ENCODE assay signal across 14 cellular contexts in the genomic region with DNA sequence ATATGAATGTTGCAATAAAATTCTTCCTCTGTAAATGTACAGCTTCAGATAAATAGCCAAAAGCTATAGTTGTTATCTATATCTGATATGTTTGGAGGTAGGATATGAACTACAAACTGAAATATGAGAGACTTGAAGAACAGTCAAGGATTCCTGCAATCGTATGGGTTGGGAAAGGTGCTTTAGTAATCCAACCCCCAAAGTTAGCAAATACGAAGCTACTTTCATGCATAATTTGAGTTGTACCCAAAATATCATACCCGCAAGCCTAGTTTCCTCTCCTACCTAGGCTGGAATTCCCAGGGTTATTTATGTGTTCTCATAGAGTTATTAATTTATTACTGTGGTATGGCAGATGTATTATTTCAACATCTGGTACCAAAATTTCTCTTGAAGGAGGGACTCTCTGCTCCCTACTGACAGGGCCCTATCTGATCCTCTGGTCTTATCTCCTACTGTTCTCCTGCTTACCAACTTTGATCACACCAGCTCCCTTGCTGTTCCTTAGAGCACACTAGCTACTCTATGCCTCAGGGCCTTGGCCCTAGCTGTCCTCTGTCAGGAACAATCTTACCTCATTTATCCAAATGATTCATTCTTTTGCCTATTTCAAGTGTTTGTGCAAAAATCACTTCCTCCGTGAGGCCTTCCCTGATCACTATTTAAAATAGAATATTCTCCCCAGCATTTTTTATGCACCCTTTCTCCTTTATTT.
DNase-seq lines count a peak whose midpoint lies in the region; TF ChIP-seq lines count a peak whose summit lies in the region.
"Had no signal": no experiment of that assay in that cellular context is flagged by ENCODE, and none has a peak within 500 bp of the region (broad histone marks: within the 10 kb centered on the region; RNA-seq: fewer than 3 reads in every experiment).

No MANE protein-coding gene starts in this region.

- peaks cover 27% of the 10 kb centered on the region for H3K79me2 ChIP-seq in ACC112 (ENCODE audit: control insufficient read depth, insufficient read depth, low read length, unreplicated experiment)

- no peak for TF ChIP-seq POLR2A in suprapubic skin (IDR thresholded peaks at IDR 0.05)

- H3K9me3 ChIP-seq in suprapubic skin: no peaks in the 10 kb centered on the region

- no peak for TF ChIP-seq EP300 in suprapubic skin (IDR thresholded peaks at IDR 0.05)

- TF ChIP-seq CTCF in osteocyte (IDR thresholded peaks at IDR 0.05) (no peak), suprapubic skin (IDR thresholded peaks at IDR 0.05) (no peak)

- H3K27ac ChIP-seq in ACC112 (ENCODE audit: low read depth, low read length) (peak overlapping the region; percentile 57), cingulate gyrus (ENCODE audit: low read depth, low read length) (peak overlapping the region; percentile 90), suprapubic skin (no peak overlapping the region)
- H3K27ac ChIP-seq: HL-60, neural progenitor cell had no signal

- peaks cover 27% of the 10 kb centered on the region for H3K4me1 Mint-ChIP-seq in osteocyte (ENCODE audit: unreplicated experiment)

- peak; percentile 61 for DNase-seq in NCI-H226
- no peak for DNase-seq in osteocyte (ENCODE audit: extremely low spot score, unreplicated experiment)
- DNase-seq in anterior cingulate cortex (lab: John Stamatoyannopoulos, UW): no peak
- DNase-seq in SKM-1 treated with dmso at 0.1 percent for 144 hours (lab: John Stamatoyannopoulos, UW; ENCODE audit: unreplicated experiment): no peak
- no peak for DNase-seq in NCI-H1048 (lab: John Stamatoyannopoulos, UW)
- DNase-seq in suprapubic skin (ENCODE audit: low spot score in 2 of 2): no peak
- DNase-seq: activated CD4-positive, alpha-beta T cell treated with anti-CD3 and anti-CD28 coated beads for 48 hours; endodermal cell; T-cell had no signal

- no peaks in the 10 kb centered on the region for H3K36me3 Mint-ChIP-seq in osteocyte (ENCODE audit: unreplicated experiment)
- H3K36me3 Mint-ChIP-seq: neural progenitor cell, T-cell had no signal

- no peak overlapping the region for H3K4me3 Mint-ChIP-seq in osteocyte (ENCODE audit: unreplicated experiment)
- H3K4me3 Mint-ChIP-seq: endodermal cell, neural progenitor cell had no signal

- 71% methylated on average over 4 of the region's 4 CpGs for WGBS in suprapubic skin

- peak overlapping the region; percentile 82; the same call in 1 of the 2 replicates for H3K4me3 ChIP-seq in ACC112 (ENCODE audit: low read depth, low read length)
- no peak overlapping the region for H3K4me3 ChIP-seq in suprapubic skin
- H3K4me3 ChIP-seq: GM12878, neural progenitor cell had no signal

- H3K4me1 ChIP-seq in ACC112 (ENCODE audit: control insufficient read depth, insufficient read depth, low read length, unreplicated experiment): peaks cover 32% of the 10 kb centered on the region
- H3K4me1 ChIP-seq in suprapubic skin: peaks cover 19% of the 10 kb centered on the region

- H3K36me3 ChIP-seq in ACC112 (ENCODE audit: insufficient read depth, low read length) (no peaks in the 10 kb centered on the region), suprapubic skin (no peaks in the 10 kb centered on the region)
- H3K36me3 ChIP-seq: neural progenitor cell had no signal

- peak overlapping the region; percentile 87 for H3K27ac Mint-ChIP-seq in osteocyte (ENCODE audit: unreplicated experiment)
- H3K27ac Mint-ChIP-seq: endodermal cell, neural progenitor cell, T-cell had no signal

- H3K27me3 Mint-ChIP-seq in osteocyte (ENCODE audit: unreplicated experiment): no peaks in the 10 kb centered on the region

- no peaks in the 10 kb centered on the region for H3K9me3 Mint-ChIP-seq in osteocyte (ENCODE audit: unreplicated experiment)
- H3K9me3 Mint-ChIP-seq: endodermal cell, T-cell had no signal

- H3K27me3 ChIP-seq in ACC112 (ENCODE audit: insufficient read depth, low read length) (no peaks in the 10 kb centered on the region), suprapubic skin (no peaks in the 10 kb centered on the region)

- H2AFZ ChIP-seq in ACC112 (ENCODE audit: low read length, unreplicated experiment): peak overlapping the region; percentile 19
